9 cellular contexts compared by ENCODE assay signal in genomic region chr1:150160964-150161626, GRCh38. TPM values are rescaled to one million over a fixed set of nuclear protein-coding genes. Genes with fewer than 3 reads are reported as not detected.
DNase-seq lines count a peak whose midpoint lies in the region; ATAC-seq and TF ChIP-seq lines count a peak whose summit lies in the region.
"Had no signal": no experiment of that assay in that cellular context is flagged by ENCODE, and none has a peak within 500 bp of the region (broad histone marks: within the 10 kb centered on the region; RNA-seq: fewer than 3 reads in every experiment).

No MANE protein-coding gene starts in this region.

- H3K27me3 ChIP-seq in fibroblast of lung (ENCODE audit: control insufficient read depth, insufficient read depth, low read length), result no peaks in the 10 kb centered on the region

- no peak overlapping the region for H3K9ac ChIP-seq in fibroblast of lung (ENCODE audit: insufficient read depth, low read length)

- peak overlapping the region; percentile 70 for H3K4me3 ChIP-seq in GM12865 (ENCODE audit: low read depth, low read length)
- H3K4me3 ChIP-seq in fibroblast of lung (replicated peaks in 1 of 4; ENCODE audit: control extremely low read depth in 1 of 4, insufficient read depth in 1 of 4, low read depth in 3 of 4, low read length in 4 of 4), result no peak overlapping the region
- peak overlapping the region in 1 of 7 experiments; percentile 11 for H3K4me3 ChIP-seq in skin epidermis

- ATAC-seq in GM18861 (IDR thresholded peaks at IDR 0.05; ENCODE audit: unreplicated experiment), result no peak
- ATAC-seq in HG02884 (IDR thresholded peaks at IDR 0.05; ENCODE audit: unreplicated experiment), result no peak
- ATAC-seq in HG03439 (IDR thresholded peaks at IDR 0.05; ENCODE audit: unreplicated experiment), result no peak

- TF ChIP-seq CTCF in GM12865 (IDR thresholded peaks at IDR 0.05; ENCODE audit: insufficient read depth, low read depth, low read length, missing control alignments), result no peak
- no peak for TF ChIP-seq CTCF in fibroblast of lung (conservative IDR thresholded peaks at IDR 0.05 in 1 of 2, IDR thresholded peaks at IDR 0.05 in 1 of 2; ENCODE audit: low read depth in 1 of 2, low read length in 2 of 2)

- peaks cover 3% of the 10 kb centered on the region for H3K79me2 ChIP-seq in fibroblast of lung (ENCODE audit: control insufficient read depth, insufficient read depth, low read length)

- DNase-seq in GM12865 (ENCODE audit: low read depth) (peak; percentile 73), RPMI8226 (peak; percentile 42), fibroblast of lung (ENCODE audit: low read depth in 2 of 2) (peak in 1 of 2 donors; percentile 70), posterior cingulate gyrus (no peak)
- DNase-seq: NCI-H2081 had no signal

- no peak overlapping the region for H3K4me2 ChIP-seq in fibroblast of lung (ENCODE audit: extremely low read depth, insufficient read depth, low read length)

- H2AFZ ChIP-seq in fibroblast of lung (ENCODE audit: low read length), result no peak overlapping the region

- no peaks in the 10 kb centered on the region for H4K20me1 ChIP-seq in fibroblast of lung (ENCODE audit: control insufficient read depth, extremely low read depth, insufficient read depth, low read length)

- H3K9me3 ChIP-seq in fibroblast of lung (ENCODE audit: control insufficient read depth, insufficient read depth, low read depth, low read length), result no peaks in the 10 kb centered on the region

- intact Hi-C loops in posterior cingulate gyrus (cut with DNase I), result loop anchor here (10.0 kb wide), 1 partner anchor 196 kb away; no protein-coding TSS in a partner anchor

- H3K4me1 ChIP-seq in fibroblast of lung (ENCODE audit: control insufficient read depth, extremely low read depth, insufficient read depth, low read length), result peaks cover 34% of the 10 kb centered on the region

- H3K27ac ChIP-seq in fibroblast of lung (ENCODE audit: insufficient read depth, low read length) (peak overlapping the region; percentile 94), skin epidermis (peak overlapping the region in 20 of 21 experiments; percentile 31 to 93 (median 82))

- H3K36me3 ChIP-seq in fibroblast of lung (ENCODE audit: control insufficient read depth, insufficient read depth, low read length), result peaks cover 21% of the 10 kb centered on the region

RNA-seq across cellular contexts. Expression of gene PLEKHO1, which starts 11.4 kb away (rescaled TPM):
- 55.0 and 65.6 TPM in 2 replicates for total RNA-seq in fibroblast of lung
- 35.1 and 48.3 TPM in 2 replicates for polyA plus RNA-seq in fibroblast of lung
- polyA plus RNA-seq in fibroblast of lung (2012), result 46.3 and 57.0 TPM in 2 replicates
- 56.6 and 66.9 TPM in 2 replicates for polyA minus RNA-seq in fibroblast of lung (ENCODE audit: low replicate concordance)

Comparison
In these comparisons a context has a peak if more than half of its experiments do, and no peak if none do; other contexts are left out.
1. DNase-seq: peak in GM12865 (single experiment) and RPMI8226 (single experiment); none in posterior cingulate gyrus (0 of 10).